In genomic region chr1:47591801-47592200, GRCh38 we compare ENCODE assay signal across 15 cellular contexts.
DNase-seq lines count a peak whose midpoint lies in the region; ATAC-seq, FAIRE-seq and TF ChIP-seq lines count a peak whose summit lies in the region.
"Had no signal": no experiment of that assay in that cellular context is flagged by ENCODE, and none has a peak within 500 bp of the region (broad histone marks: within the 10 kb centered on the region; RNA-seq: fewer than 3 reads in every experiment).

No MANE protein-coding gene starts in this region.

- H4K20me1 ChIP-seq in HepG2 (ENCODE audit: insufficient read depth, low read length) (no peaks in the 10 kb centered on the region), H1 (replicated peaks in 1 of 2; ENCODE audit: control insufficient read depth in 1 of 2, insufficient read depth in 2 of 2, low read length in 2 of 2) (peaks cover 0 to 8% of the 10 kb centered on the region in 2 experiments)

- no peak overlapping the region for H3K18ac ChIP-seq in H1 (ENCODE audit: extremely low read depth, low read length)

- H3K4me3 ChIP-seq in HepG2 (replicated peaks in 1 of 3; ENCODE audit: insufficient read depth in 1 of 3, low read depth in 2 of 3, low read length in 3 of 3) (no peak overlapping the region), right lobe of liver (no peak overlapping the region), H1 (ENCODE audit: extremely low read depth in 1 of 4, insufficient read depth in 2 of 4, low read depth in 3 of 4, low read length in 4 of 4) (no peak overlapping the region)
- H3K4me3 ChIP-seq: A549, HAP-1 had no signal

- H3K79me1 ChIP-seq in H1 (ENCODE audit: low read depth, low read length) = no peaks in the 10 kb centered on the region

- H3K23me2 ChIP-seq in H1 (ENCODE audit: low read depth, low read length) = peaks cover 11% of the 10 kb centered on the region; the same call in 1 of the 2 replicates

- TF ChIP-seq CTCF in HepG2 (CRISPR knock-in tag; IDR thresholded peaks at IDR 0.05) = no peak
- no peak for TF ChIP-seq CTCF in right lobe of liver (IDR thresholded peaks at IDR 0.05)
- TF ChIP-seq CTCF in H1 (IDR thresholded peaks at IDR 0.05; ENCODE audit: control extremely low read depth in 1 of 3, insufficient read depth in 1 of 3, low read depth in 1 of 3, low read length in 3 of 3) = no peak

- H3K9me3 ChIP-seq in HepG2 (ENCODE audit: low read length) = no peaks in the 10 kb centered on the region
- H3K9me3 ChIP-seq in right lobe of liver = no peaks in the 10 kb centered on the region
- H3K9me3 ChIP-seq in H1 (ENCODE audit: insufficient read depth in 2 of 2, low read depth in 1 of 2, low read length in 1 of 2) = no peaks in the 10 kb centered on the region
- H3K9me3 ChIP-seq: A549, HAP-1 had no signal

- H3K27me3 ChIP-seq in HepG2 (ENCODE audit: control insufficient read depth in 1 of 2, insufficient read depth in 2 of 2, low read length in 2 of 2) = peaks cover 1 to 23% of the 10 kb centered on the region in 2 experiments; a peak in 4 of 5 replicates
- H3K27me3 ChIP-seq in right lobe of liver = no peaks in the 10 kb centered on the region
- peaks cover 20 to 41% (median 31%) of the 10 kb centered on the region in 4 experiments for H3K27me3 ChIP-seq in H1 (replicated peaks in 1 of 4; ENCODE audit: control insufficient read depth in 3 of 4, extremely low read depth in 1 of 4, insufficient read depth in 3 of 4, low read length in 3 of 4)

- no peak overlapping the region for H3K9ac ChIP-seq in HepG2 (ENCODE audit: insufficient read depth, low read depth, low read length)
- H3K9ac ChIP-seq in H1 (replicated peaks in 1 of 4; ENCODE audit: extremely low read depth in 1 of 4, low read depth in 3 of 4, low read length in 3 of 4) = no peak overlapping the region; a peak in 1 of 7 replicates

- no peak overlapping the region for H2BK120ac ChIP-seq in H1 (replicated peaks; ENCODE audit: low read depth, low read length)

- in situ Hi-C loops in HepG2 (cut with HindIII; ENCODE audit: extremely low pct_ligation_motif_present, low pct_unique_long_range_greater_than_20kb) = no loop called here

- peak overlapping the region; percentile 7; the same call in 1 of the 2 replicates for H2BK5ac ChIP-seq in H1 (ENCODE audit: low read depth, low read length)

- BruUV-seq in HepG2 (replicated peaks; lab: Mats Ljungman, UMichigan) = no TSS peak

- H3K36me3 ChIP-seq in HepG2 (replicated peaks in 1 of 2; ENCODE audit: control insufficient read depth in 1 of 2, insufficient read depth in 2 of 2, low read length in 2 of 2) (no peaks in the 10 kb centered on the region), right lobe of liver (no peaks in the 10 kb centered on the region), H1 (ENCODE audit: control insufficient read depth in 2 of 4, insufficient read depth in 4 of 4, low read length in 3 of 4) (no peaks in the 10 kb centered on the region; a peak in 1 of 8 replicates)
- H3K36me3 ChIP-seq: HAP-1 had no signal

- H3K14ac ChIP-seq in H1 (ENCODE audit: insufficient read length) = no peak overlapping the region

- TF ChIP-seq POLR2A in HepG2 (IDR thresholded peaks at IDR 0.05; ENCODE audit: insufficient read depth in 1 of 2, low read depth in 2 of 2, low read length in 2 of 2) = no peak
- TF ChIP-seq POLR2A in right lobe of liver (IDR thresholded peaks at IDR 0.05) = no peak
- TF ChIP-seq POLR2A in H1 (IDR thresholded peaks at IDR 0.05; ENCODE audit: control extremely low read depth in 1 of 2, low read depth in 2 of 2, low read length in 2 of 2) = no peak

- peak overlapping the region; percentile 97 for H2BK12ac ChIP-seq in H1 (ENCODE audit: low read depth, low read length)

- H3K79me2 ChIP-seq in HepG2 (ENCODE audit: insufficient read depth, low read length) (no peaks in the 10 kb centered on the region), H1 (ENCODE audit: control insufficient read depth in 1 of 2, insufficient read depth in 2 of 2, low read length in 2 of 2) (no peaks in the 10 kb centered on the region)

- H3K23ac ChIP-seq in H1 (ENCODE audit: insufficient read length) = no peak overlapping the region

- H3K4me2 ChIP-seq in HepG2 (ENCODE audit: low read depth, low read length) (no peak overlapping the region), H1 (ENCODE audit: insufficient read depth in 1 of 2, low read depth in 2 of 2, low read length in 2 of 2) (no peak overlapping the region; a peak in 1 of 4 replicates)
- H3K4me2 ChIP-seq: A549 had no signal

- H3K27ac ChIP-seq in HepG2 (ENCODE audit: extremely low read length, insufficient read depth, low read length) (no peak overlapping the region), right lobe of liver (no peak overlapping the region), H1 (ENCODE audit: low read depth, low read length) (no peak overlapping the region)
- H3K27ac ChIP-seq: A549 had no signal

- peak overlapping the region; percentile 88; the same call in 1 of the 2 replicates for H2BK20ac ChIP-seq in H1 (ENCODE audit: low read length)

- intact Hi-C loops in HepG2 (cut with micrococcal nuclease; ENCODE audit: unreplicated experiment) = no loop called here
- intact Hi-C loops in right lobe of liver (cut with DNase I) = no loop called here

- H4K5ac ChIP-seq in H1 (ENCODE audit: insufficient read length, low read depth, low read length) = no peak overlapping the region

- POLR2A ChIA-PET in HepG2 (lab: Yijun Ruan, JAX) = no interaction called here
- POLR2A ChIA-PET in H1 (lab: Charles Lee; ENCODE audit: partially characterized antibody) = no interaction called here

- H4K8ac ChIP-seq in H1 (ENCODE audit: extremely low read depth, insufficient read depth, low read length) = no peak overlapping the region

- H4K91ac ChIP-seq in H1 (replicated peaks; ENCODE audit: insufficient read length, low read length) = peak overlapping the region; percentile 61

- H2AFZ ChIP-seq in HepG2 (ENCODE audit: low read length) = no peak overlapping the region
- no peak overlapping the region for H2AFZ ChIP-seq in H1 (ENCODE audit: low read length)
- H2AFZ ChIP-seq: GM23338 had no signal

- H3K56ac ChIP-seq in H1 (replicated peaks; ENCODE audit: insufficient read length, low read depth, low read length) = no peak overlapping the region

- peak overlapping the region; percentile 5 for H3K4ac ChIP-seq in H1 (replicated peaks; ENCODE audit: insufficient read length, low read depth, low read length)

- peak; percentile 43 for FAIRE-seq in HepG2 (lab: Jason Lieb, UNC)
- FAIRE-seq in HTR-8/SVneo (lab: Jason Lieb, UNC) = peak; percentile 97
- FAIRE-seq in H1 (lab: Jason Lieb, UNC) = no peak
- peak; percentile 99 for FAIRE-seq in urothelium cell line (lab: Jason Lieb, UNC)
- FAIRE-seq: A549 had no signal

- TF ChIP-seq EP300 in HepG2 (IDR thresholded peaks at IDR 0.05; ENCODE audit: low read depth in 2 of 2, low read length in 2 of 2) (no peak), HepG2 (CRISPR knock-in tag; IDR thresholded peaks at IDR 0.05; ENCODE audit: borderline replicate concordance) (no peak), H1 (IDR thresholded peaks at IDR 0.05; ENCODE audit: borderline replicate concordance in 1 of 2, low read depth in 2 of 2, low read length in 2 of 2) (no peak)

- H2BK15ac ChIP-seq in H1 (ENCODE audit: low read length) = peak overlapping the region; percentile 23; the same call in 1 of the 2 replicates

- 62% methylated on average over 7 of the region's 7 CpGs for WGBS in HepG2 (ENCODE audit: low lambda C conversion rate)
- 92% methylated on average over 5 of the region's 7 CpGs for WGBS in right lobe of liver (ENCODE audit: insufficient coverage, low coverage, low lambda C conversion rate, missing lambda C conversion rate)
- 86% methylated on average over 7 of the region's 7 CpGs; no CpG with 5 or more reads in 1 of the 2 experiments for WGBS in H1 (ENCODE audit: extremely low coverage in 1 of 2, insufficient coverage in 1 of 2, insufficient read length in 1 of 2, insufficient replicate concordance in 2 of 2, low coverage in 1 of 2, low lambda C conversion rate in 2 of 2, missing lambda C conversion rate in 1 of 2), 2 experiments

- ATAC-seq in HepG2 = no peak
- ATAC-seq in right lobe of liver = no peak
- no peak for ATAC-seq in GM19324 (IDR thresholded peaks at IDR 0.05; ENCODE audit: low FRiP score, unreplicated experiment)
- ATAC-seq: A549 had no signal

- no peak for TF ChIP-seq RAD21 in HepG2 (CRISPR knock-in tag; IDR thresholded peaks at IDR 0.05)
- TF ChIP-seq RAD21 in H1 (IDR thresholded peaks at IDR 0.05 in 1 of 2, conservative IDR thresholded peaks at IDR 0.05 in 1 of 2; ENCODE audit: low read depth in 2 of 2, low read length in 2 of 2) = no peak

- H3K4me1 ChIP-seq in HepG2 (ENCODE audit: insufficient read depth, low read length) (no peaks in the 10 kb centered on the region), right lobe of liver (peaks cover 0 to 4% (median 0%) of the 10 kb centered on the region in 4 donors), H1 (replicated peaks in 1 of 4; ENCODE audit: control insufficient read depth in 3 of 4, insufficient read depth in 4 of 4, low read length in 3 of 4) (peaks cover 0 to 5% (median 3%) of the 10 kb centered on the region in 4 experiments; a peak in 3 of 7 replicates)
- H3K4me1 ChIP-seq: A549, HAP-1 had no signal

- DNase-seq in HepG2 (ENCODE audit: low spot score) = no peak
- no peak for DNase-seq in right lobe of liver
- no peak for DNase-seq in HTR-8/SVneo (ENCODE audit: insufficient read length, low spot score)
- no peak for DNase-seq in H1 (ENCODE audit: low read depth in 1 of 2, low spot score in 2 of 2)
- no peak for DNase-seq in urothelium cell line (ENCODE audit: low spot score)
- DNase-seq in activated T-cell treated with anti-CD3 and anti-CD28 coated beads, Interleukin-2, amount 50 U/mL, for 48 hours = no peak
- DNase-seq in stimulated activated naive CD4-positive, alpha-beta T cell treated with Interleukin-2 at 50 U/mL for 16 hours (lab: John Stamatoyannopoulos, UW) = no peak
- DNase-seq: CD4-positive, CD25-positive, alpha-beta regulatory T cell; GF-D8; HFFc6; KBM-7 had no signal

- CTCF ChIA-PET in HepG2 (lab: Yijun Ruan, JAX; ENCODE audit: low intra/inter-chr PET ratio, low total read pairs) = no interaction called here
- CTCF ChIA-PET in H1 (lab: Charles Lee; ENCODE audit: partially characterized antibody) = interaction anchor here (1.3 kb wide), 2 partner anchors 62 to 63 kb away, joined by 4 to 5 read pairs; no protein-coding TSS in a partner anchor

- peak overlapping the region; percentile 99 for H2AK5ac ChIP-seq in H1 (ENCODE audit: low read depth, low read length)

TF ChIP-seq in H1, 55 proteins besides CTCF, POLR2A, EP300 and RAD21 (continues in another document):
- TF ChIP-seq, protein P1, sequence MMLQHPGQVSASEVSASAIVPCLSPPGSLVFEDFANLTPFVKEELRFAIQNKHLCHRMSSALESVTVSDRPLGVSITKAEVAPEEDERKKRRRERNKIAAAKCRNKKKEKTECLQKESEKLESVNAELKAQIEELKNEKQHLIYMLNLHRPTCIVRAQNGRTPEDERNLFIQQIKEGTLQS (IDR thresholded peaks at IDR 0.05; ENCODE audit: insufficient read depth, low read depth, low read length) = no peak
- TF ChIP-seq SP2 (IDR thresholded peaks at IDR 0.05; ENCODE audit: low read length) = no peak
- no peak for TF ChIP-seq SAP30 (IDR thresholded peaks at IDR 0.05; ENCODE audit: insufficient read depth, insufficient replicate concordance, low read length)
- no peak for TF ChIP-seq CEBPB (IDR thresholded peaks at IDR 0.05; ENCODE audit: low read depth, low read length)
- no peak for TF ChIP-seq PHF8 (conservative IDR thresholded peaks at IDR 0.05; ENCODE audit: low read depth, low read length)
- no peak for TF ChIP-seq BCL11A (IDR thresholded peaks at IDR 0.05; ENCODE audit: low read depth in 2 of 2, low read length in 2 of 2)
